1 cellular context compared by ENCODE assay signal in genomic region chr4:39637572-39638357, GRCh38.
TF ChIP-seq lines count a peak whose summit lies in the region.

No MANE protein-coding gene starts in this region.

TF ChIP-seq in GM23338, 12 proteins besides CTCF, POLR2A, EP300 and RAD21 (continued from another document):
- TF ChIP-seq ZNF462 (CRISPR knock-in tag; IDR thresholded peaks at IDR 0.05) (no peak), ETS1 (IDR thresholded peaks at IDR 0.05) (0 out of 2 replicates have a peak, but pooled peaks have one; percentile 11), NANOG (IDR thresholded peaks at IDR 0.05; ENCODE audit: borderline replicate concordance) (peak; percentile 63; the same call in 1 of the 2 replicates), EZH2 (IDR thresholded peaks at IDR 0.05; ENCODE audit: low read depth, unreplicated experiment) (no peak)
